Comparison of ENCODE assay signal across 11 cellular contexts in genomic region chr3:177145954-177146353, GRCh38. TPM values are rescaled to one million over a fixed set of nuclear protein-coding genes. Genes with fewer than 3 reads are reported as not detected.
DNase-seq lines count a peak whose midpoint lies in the region; ATAC-seq and TF ChIP-seq lines count a peak whose summit lies in the region.
"Had no signal": no experiment of that assay in that cellular context is flagged by ENCODE, and none has a peak within 500 bp of the region (broad histone marks: within the 10 kb centered on the region; RNA-seq: fewer than 3 reads in every experiment).

No MANE protein-coding gene starts in this region.

- in situ Hi-C loops in Panc1 (cut with HindIII; ENCODE audit: low pct_unique_long_range_greater_than_20kb, low sequenced_read_pairs): no loop called here

- no TSS peak for BruUV-seq in Panc1 (replicated peaks; lab: Mats Ljungman, UMichigan)

- H3K4me3 Mint-ChIP-seq in activated naive CD4-positive, alpha-beta T cell treated with anti-CD3 and anti-CD28 coated beads, Interleukin-2, amount 10 ng/mL, durations not matched to agents 7 days and 5 days: no peak overlapping the region
- H3K4me3 Mint-ChIP-seq in brain: no peak overlapping the region

- peaks cover 24% of the 10 kb centered on the region for H3K36me3 Mint-ChIP-seq in activated naive CD4-positive, alpha-beta T cell treated with anti-CD3 and anti-CD28 coated beads, Interleukin-2, amount 10 ng/mL, durations not matched to agents 7 days and 5 days
- H3K36me3 Mint-ChIP-seq in brain: peaks cover 52% of the 10 kb centered on the region

- H3K27ac ChIP-seq in Panc1 (ENCODE audit: low read length): peak overlapping the region; percentile 79
- peak overlapping the region in 2 of 3 donors; percentile 63 to 88 for H3K27ac ChIP-seq in thyroid gland

- H3K4me3 ChIP-seq in Panc1 (ENCODE audit: low read depth in 2 of 2, low read length in 2 of 2): no peak overlapping the region
- H3K4me3 ChIP-seq in thyroid gland (replicated peaks in 1 of 3): no peak overlapping the region

- intact Hi-C loops in Panc1 (cut with micrococcal nuclease; ENCODE audit: unreplicated experiment): no loop called here
- intact Hi-C loops in thyroid gland (cut with DNase I): no loop called here

- TF ChIP-seq CTCF in Panc1 (IDR thresholded peaks at IDR 0.05): no peak
- no peak for TF ChIP-seq CTCF in brain (conservative IDR thresholded peaks at IDR 0.05)
- no peak for TF ChIP-seq CTCF in thyroid gland (IDR thresholded peaks at IDR 0.05)

- H3K36me3 ChIP-seq in Panc1 (ENCODE audit: control insufficient read depth, insufficient read depth, low read length) (no peaks in the 10 kb centered on the region), thyroid gland (no peaks in the 10 kb centered on the region)

- no peak for TF ChIP-seq POLR2A in thyroid gland (IDR thresholded peaks at IDR 0.05)

- 43 to 77% methylated on average over 2 of the region's 2 CpGs for WGBS in thyroid gland, 2 donors

- POLR2A ChIA-PET in Panc1 (lab: Charles Lee): interaction anchor here (1.4 kb wide), 1 partner anchor 10 kb away, joined by 11 read pairs; no protein-coding TSS in a partner anchor

- CTCF ChIA-PET in activated naive CD4-positive, alpha-beta T cell treated with anti-CD3 and anti-CD28 coated beads, Interleukin-2, amount 10 ng/mL, durations not matched to agents 7 days and 5 days (lab: Charles Lee): interaction anchor here (0.7 to 0.8 kb wide), 2 partner anchors 192 to 282 kb away, joined by 3 to 4 read pairs; no protein-coding TSS in a partner anchor
- CTCF ChIA-PET in Panc1 (lab: Charles Lee): no interaction called here

- DNase-seq in activated naive CD4-positive, alpha-beta T cell treated with anti-CD3 and anti-CD28 coated beads, Interleukin-2, amount 10 ng/mL, durations not matched to agents 7 days and 5 days: no peak
- no peak for DNase-seq in activated naive CD4-positive, alpha-beta T cell treated with Interleukin-2 at 50 U/mL for 16 hours
- DNase-seq in Panc1 (ENCODE audit: low read depth, low spot score): no peak
- no peak for DNase-seq in thyroid gland
- no peak for DNase-seq in NK-92 treated with Interleukin-12 subunit alpha and Interleukin-12 subunit beta, amount 100 ng/mL, for 24 hours (lab: John Stamatoyannopoulos, UW)
- DNase-seq: activated effector memory CD4-positive, alpha-beta T cell treated with Interleukin-2 at 50 U/mL for 16 hours; islet precursor cell; NCI-H446 treated with DMSO at 0.1 percent for 48 hours had no signal

- H3K4me1 Mint-ChIP-seq in activated naive CD4-positive, alpha-beta T cell treated with anti-CD3 and anti-CD28 coated beads, Interleukin-2, amount 10 ng/mL, durations not matched to agents 7 days and 5 days: peaks cover 62% of the 10 kb centered on the region
- peaks cover 71% of the 10 kb centered on the region for H3K4me1 Mint-ChIP-seq in brain

- H3K27ac Mint-ChIP-seq in activated naive CD4-positive, alpha-beta T cell treated with anti-CD3 and anti-CD28 coated beads, Interleukin-2, amount 10 ng/mL, durations not matched to agents 7 days and 5 days: peak overlapping the region; percentile 87
- peak overlapping the region in 3 of 5 experiments; percentile 4 to 80 (median 45) for H3K27ac Mint-ChIP-seq in brain

- no peaks in the 10 kb centered on the region for H3K9me3 Mint-ChIP-seq in activated naive CD4-positive, alpha-beta T cell treated with anti-CD3 and anti-CD28 coated beads, Interleukin-2, amount 10 ng/mL, durations not matched to agents 7 days and 5 days
- peaks cover 0 to 22% (median 10%) of the 10 kb centered on the region in 5 experiments for H3K9me3 Mint-ChIP-seq in brain

- peaks cover 88% of the 10 kb centered on the region for H3K4me1 ChIP-seq in Panc1 (ENCODE audit: control insufficient read depth, insufficient read depth, low read length)
- peaks cover 73 to 88% of the 10 kb centered on the region in 2 donors for H3K4me1 ChIP-seq in thyroid gland

- no peaks in the 10 kb centered on the region for H3K27me3 Mint-ChIP-seq in activated naive CD4-positive, alpha-beta T cell treated with anti-CD3 and anti-CD28 coated beads, Interleukin-2, amount 10 ng/mL, durations not matched to agents 7 days and 5 days
- no peaks in the 10 kb centered on the region for H3K27me3 Mint-ChIP-seq in brain

- ATAC-seq in Panc1 (no peak), HG02970 (IDR thresholded peaks at IDR 0.05; ENCODE audit: low FRiP score, unreplicated experiment) (no peak), GM18511 (IDR thresholded peaks at IDR 0.05; ENCODE audit: unreplicated experiment) (no peak)

- H3K9me3 ChIP-seq in Panc1 (ENCODE audit: control insufficient read depth, insufficient read depth, low read depth, low read length) (no peaks in the 10 kb centered on the region), thyroid gland (no peaks in the 10 kb centered on the region)

- H3K27me3 ChIP-seq in Panc1 (ENCODE audit: control insufficient read depth, insufficient read depth, low read length): no peaks in the 10 kb centered on the region
- H3K27me3 ChIP-seq in thyroid gland: no peaks in the 10 kb centered on the region

RNA-seq across cellular contexts. Expression of gene TBL1XR1, which starts 51.3 kb away (rescaled TPM):
- total RNA-seq in Panc1 (2021; ENCODE audit: unreplicated experiment): 192 TPM
- 57.6 TPM for polyA plus RNA-seq in Panc1 (2012; ENCODE audit: insufficient read length)
- 22.5 TPM for polyA plus RNA-seq in brain (ENCODE audit: insufficient read depth, low read depth, low replicate concordance)
- total RNA-seq in thyroid gland: 100 to 1,000 TPM; 164 to 239 (median 195) TPM
